Comparison of ENCODE assay signal across 11 cellular contexts in genomic region chr12:123942277-123942653, GRCh38. TPM values are rescaled to one million over a fixed set of nuclear protein-coding genes. Genes with fewer than 3 reads are reported as not detected.
DNase-seq lines count a peak whose midpoint lies in the region; ATAC-seq and TF ChIP-seq lines count a peak whose summit lies in the region.
"Had no signal": no experiment of that assay in that cellular context is flagged by ENCODE, and none has a peak within 500 bp of the region (broad histone marks: within the 10 kb centered on the region; RNA-seq: fewer than 3 reads in every experiment).

No MANE protein-coding gene starts in this region.

- ATAC-seq in right lobe of liver (no peak), HG03457 (IDR thresholded peaks at IDR 0.05; ENCODE audit: unreplicated experiment) (no peak)
- ATAC-seq: activated CD4-positive, CD25-positive, alpha-beta regulatory T cell treated with anti-CD3 and anti-CD28 coated beads, Interleukin-2, amount 50 U/mL, for 24 hours had no signal

- no peaks in the 10 kb centered on the region for H4K20me1 ChIP-seq in GM23248 (ENCODE audit: insufficient read depth)

- no peak for TF ChIP-seq EP300 in ovary (IDR thresholded peaks at IDR 0.05)

- peak overlapping the region; percentile 59 for H3K4me2 ChIP-seq in GM23248 (ENCODE audit: unreplicated experiment)

- H3K27ac ChIP-seq in GM23248, result peak overlapping the region; percentile 59
- H3K27ac ChIP-seq in right lobe of liver, result no peak overlapping the region
- no peak overlapping the region for H3K27ac ChIP-seq in ovary

- no peaks in the 10 kb centered on the region for H3K9me2 ChIP-seq in GM23248 (ENCODE audit: insufficient read depth)

- in situ Hi-C loops in GM23248 (cut with MboI), result no loop called here

- peaks cover 18% of the 10 kb centered on the region for H3K36me3 Mint-ChIP-seq in activated T-helper 2 cell treated with anti-CD3 and anti-CD28 coated beads, Interferon-gamma antibody, Interleukin-2, Interleukin-4, amounts not matched to agents 10 μg/mL and 5 μg/mL and 100 μg/mL, durations not matched to agents 14 hours and 24 hours and 36 hours (ENCODE audit: low read depth)

- H3K9me3 ChIP-seq in GM23248 (ENCODE audit: low read depth), result no peaks in the 10 kb centered on the region
- H3K9me3 ChIP-seq in right lobe of liver, result no peaks in the 10 kb centered on the region
- H3K9me3 ChIP-seq in ovary, result no peaks in the 10 kb centered on the region

- no peak overlapping the region for H3K27ac Mint-ChIP-seq in activated T-helper 2 cell treated with anti-CD3 and anti-CD28 coated beads, Interferon-gamma antibody, Interleukin-2, Interleukin-4, amounts not matched to agents 10 μg/mL and 5 μg/mL and 100 μg/mL, durations not matched to agents 14 hours and 24 hours and 36 hours

- H3K4me1 ChIP-seq in GM23248 (ENCODE audit: insufficient read depth) (peaks cover 7% of the 10 kb centered on the region), right lobe of liver (no peaks in the 10 kb centered on the region), ovary (ENCODE audit: insufficient read depth) (no peaks in the 10 kb centered on the region)

- DNase-seq in GM23248, result peak; percentile 85
- DNase-seq in astrocyte of the hippocampus (ENCODE audit: low read depth, low spot score), result peak; percentile 71
- DNase-seq in glomerular visceral epithelial cell (ENCODE audit: extremely low spot score), result peak; percentile 46
- DNase-seq in stromal cell of bone marrow (ENCODE audit: low read depth), result peak; percentile 79
- DNase-seq in activated T-helper 2 cell treated with anti-CD3 and anti-CD28 coated beads, Interferon-gamma antibody, Interleukin-2, Interleukin-4, amounts not matched to agents 10 μg/mL and 5 μg/mL and 100 μg/mL, durations not matched to agents 14 hours and 24 hours and 36 hours (ENCODE audit: low spot score), result no peak
- no peak for DNase-seq in right lobe of liver
- DNase-seq in ovary, result no peak
- DNase-seq: NCI-H187 had no signal

- H3K79me2 ChIP-seq in GM23248 (ENCODE audit: insufficient read depth), result no peaks in the 10 kb centered on the region

- TF ChIP-seq CTCF in right lobe of liver (IDR thresholded peaks at IDR 0.05) (no peak), ovary (IDR thresholded peaks at IDR 0.05) (no peak)

- H3F3A ChIP-seq in GM23248 (ENCODE audit: insufficient read depth), result peaks cover 14% of the 10 kb centered on the region

- no peaks in the 10 kb centered on the region for H3K27me3 Mint-ChIP-seq in activated T-helper 2 cell treated with anti-CD3 and anti-CD28 coated beads, Interferon-gamma antibody, Interleukin-2, Interleukin-4, amounts not matched to agents 10 μg/mL and 5 μg/mL and 100 μg/mL, durations not matched to agents 14 hours and 24 hours and 36 hours (ENCODE audit: low read depth)

- peak overlapping the region; percentile 46; the same call in 1 of the 2 replicates for H3K9ac ChIP-seq in GM23248

- no peak overlapping the region for H2AFZ ChIP-seq in GM23248

- H3K4me1 Mint-ChIP-seq in activated T-helper 2 cell treated with anti-CD3 and anti-CD28 coated beads, Interferon-gamma antibody, Interleukin-2, Interleukin-4, amounts not matched to agents 10 μg/mL and 5 μg/mL and 100 μg/mL, durations not matched to agents 14 hours and 24 hours and 36 hours (ENCODE audit: low read depth), result peaks cover 20% of the 10 kb centered on the region

- WGBS in GM23248 (ENCODE audit: low coverage in 1 of 2, low lambda C conversion rate in 2 of 2, missing lambda C conversion rate in 2 of 2), 2 experiments, result 36 to 44% methylated on average over 10 of the region's 10 CpGs
- WGBS in right lobe of liver (ENCODE audit: insufficient coverage, low coverage, low lambda C conversion rate, missing lambda C conversion rate), result 96% methylated on average over 9 of the region's 10 CpGs
- 83 to 89% (median 83%) methylated on average over 10 of the region's 10 CpGs for WGBS in ovary, 3 donors

- H3K36me3 ChIP-seq in GM23248 (ENCODE audit: low read depth), result peaks cover 8% of the 10 kb centered on the region
- no peaks in the 10 kb centered on the region for H3K36me3 ChIP-seq in right lobe of liver
- no peaks in the 10 kb centered on the region for H3K36me3 ChIP-seq in ovary

- H3K4me3 Mint-ChIP-seq in activated T-helper 2 cell treated with anti-CD3 and anti-CD28 coated beads, Interferon-gamma antibody, Interleukin-2, Interleukin-4, amounts not matched to agents 10 μg/mL and 5 μg/mL and 100 μg/mL, durations not matched to agents 14 hours and 24 hours and 36 hours (ENCODE audit: low read depth), result no peak overlapping the region

- intact Hi-C loops in activated T-helper 2 cell treated with anti-CD3 and anti-CD28 coated beads, Interferon-gamma antibody, Interleukin-2, Interleukin-4, amounts not matched to agents 10 μg/mL and 5 μg/mL and 100 μg/mL, durations not matched to agents 14 hours and 24 hours and 36 hours (cut with micrococcal nuclease), result no loop called here
- intact Hi-C loops in right lobe of liver (cut with DNase I), result no loop called here
- intact Hi-C loops in ovary (cut with DNase I), result no loop called here

- H3K27me3 ChIP-seq in GM23248 (replicated peaks; ENCODE audit: insufficient read depth), result no peaks in the 10 kb centered on the region
- H3K27me3 ChIP-seq in right lobe of liver, result no peaks in the 10 kb centered on the region
- no peaks in the 10 kb centered on the region for H3K27me3 ChIP-seq in ovary

- H3K4me3 ChIP-seq in GM23248 (no peak overlapping the region), right lobe of liver (no peak overlapping the region), ovary (no peak overlapping the region)
- H3K4me3 ChIP-seq: skin epidermis had no signal

- H3K9me3 Mint-ChIP-seq in activated T-helper 2 cell treated with anti-CD3 and anti-CD28 coated beads, Interferon-gamma antibody, Interleukin-2, Interleukin-4, amounts not matched to agents 10 μg/mL and 5 μg/mL and 100 μg/mL, durations not matched to agents 14 hours and 24 hours and 36 hours, result no peaks in the 10 kb centered on the region

- no peak for TF ChIP-seq POLR2A in right lobe of liver (IDR thresholded peaks at IDR 0.05)
- TF ChIP-seq POLR2A in ovary (IDR thresholded peaks at IDR 0.05), result no peak

RNA-seq across cellular contexts. Expression of gene CCDC92, which starts 30.4 kb away (rescaled TPM):
- 13.2 and 20.3 TPM in 2 replicates for total RNA-seq in GM23248 (2014; rRNA removed; shearing (Covaris generic))
- 49.5 and 54.7 TPM in 2 replicates for polyA plus RNA-seq in GM23248 (2016; fragmentation: Nextera tagmentation; extraction: Ambion mirVana)
- total RNA-seq in activated T-helper 2 cell treated with anti-CD3 and anti-CD28 coated beads, Interferon-gamma antibody, Interleukin-2, Interleukin-4, amounts not matched to agents 10 μg/mL and 5 μg/mL and 100 μg/mL, durations not matched to agents 14 hours and 24 hours and 36 hours, result 11.8 and 12.8 TPM in 2 replicates
- total RNA-seq in right lobe of liver, result 10 to 100 TPM; 12.5 to 17.5 (median 16.1) TPM
- total RNA-seq in ovary, result 10 to 100 TPM; 13.9 to 51.0 (median 35.2) TPM
- polyA plus RNA-seq in ovary, result 10 to 100 TPM; 21.9 to 34.6 TPM

RNA-seq across cellular contexts. Expression of gene ZNF664, which starts 30.8 kb away (rescaled TPM):
- 29.1 and 36.3 TPM in 2 replicates for total RNA-seq in GM23248 (2014; rRNA removed; shearing (Covaris generic))
- 10.7 and 11.3 TPM in 2 replicates for polyA plus RNA-seq in GM23248 (2016; fragmentation: Nextera tagmentation; extraction: Ambion mirVana)
- total RNA-seq in activated T-helper 2 cell treated with anti-CD3 and anti-CD28 coated beads, Interferon-gamma antibody, Interleukin-2, Interleukin-4, amounts not matched to agents 10 μg/mL and 5 μg/mL and 100 μg/mL, durations not matched to agents 14 hours and 24 hours and 36 hours, result 63.3 and 66.2 TPM in 2 replicates
- 10 to 100 TPM; 37.3 to 46.5 (median 43.2) TPM for total RNA-seq in right lobe of liver
- 10 to 100 TPM; 47.6 to 74.7 (median 67.8) TPM for total RNA-seq in ovary
- 10 to 100 TPM; 33.5 to 52.5 TPM for polyA plus RNA-seq in ovary

Comparison
In these comparisons a context has a peak if more than half of its experiments do, and no peak if none do; other contexts are left out.
1. DNase-seq: peak in GM23248 (single experiment), astrocyte of the hippocampus (single experiment), glomerular visceral epithelial cell (single experiment) and stromal cell of bone marrow (single experiment); none in activated T-helper 2 cell treated with anti-CD3 and anti-CD28 coated beads, Interferon-gamma antibody, Interleukin-2, Interleukin-4, amounts not matched to agents 10 μg/mL and 5 μg/mL and 100 μg/mL, durations not matched to agents 14 hours and 24 hours and 36 hours (single experiment), right lobe of liver (0 of 3) and ovary (0 of 5).